9 cellular contexts compared by ENCODE assay signal in the genomic region with DNA sequence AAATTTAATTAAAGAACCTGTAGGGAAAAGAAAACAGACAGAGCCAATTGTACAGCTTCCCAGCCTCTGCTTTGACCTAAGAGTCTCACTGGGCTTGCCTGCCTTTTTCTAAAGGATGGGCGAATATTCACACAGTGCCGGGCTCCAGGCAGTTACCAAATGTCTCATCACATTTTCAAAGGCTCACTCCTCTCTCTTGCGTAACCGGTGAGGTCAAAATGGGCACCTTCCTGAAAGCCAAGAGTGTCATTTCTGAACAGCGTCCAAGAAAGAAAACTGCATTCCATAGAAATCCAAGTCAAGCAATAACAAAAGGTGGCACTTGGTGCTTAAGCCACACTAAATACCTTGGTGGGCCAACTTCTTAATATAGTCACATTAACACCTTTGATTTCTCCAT. TPM values are rescaled to one million over a fixed set of nuclear protein-coding genes. Genes with fewer than 3 reads are reported as not detected.
DNase-seq lines count a peak whose midpoint lies in the region; ATAC-seq and TF ChIP-seq lines count a peak whose summit lies in the region.
"Had no signal": no experiment of that assay in that cellular context is flagged by ENCODE, and none has a peak within 500 bp of the region (broad histone marks: within the 10 kb centered on the region; RNA-seq: fewer than 3 reads in every experiment).

No MANE protein-coding gene starts in this region.

- no peak for TF ChIP-seq EP300 in upper lobe of left lung (IDR thresholded peaks at IDR 0.05)

- no peak overlapping the region for H3K9ac ChIP-seq in Karpas-422 (ENCODE audit: low read length)

- H3K27ac ChIP-seq in breast epithelium, result peak overlapping the region; percentile 85 to 93
- peak overlapping the region; percentile 58 to 83 (median 64) for H3K27ac ChIP-seq in upper lobe of left lung
- H3K27ac ChIP-seq in Karpas-422 (ENCODE audit: low read length), result no peak overlapping the region

- no peaks in the 10 kb centered on the region for H3K36me3 ChIP-seq in breast epithelium
- H3K36me3 ChIP-seq in upper lobe of left lung, result no peaks in the 10 kb centered on the region
- H3K36me3 ChIP-seq in Karpas-422 (ENCODE audit: insufficient read depth, low read length), result no peaks in the 10 kb centered on the region

- no peaks in the 10 kb centered on the region for H3K4me1 ChIP-seq in breast epithelium
- peaks cover 13 to 18% (median 16%) of the 10 kb centered on the region in 4 donors for H3K4me1 ChIP-seq in upper lobe of left lung
- peaks cover 5% of the 10 kb centered on the region for H3K4me1 ChIP-seq in Karpas-422 (ENCODE audit: low read length)

- intact Hi-C loops in breast epithelium (cut with DNase I; ENCODE audit: low total_unique reads), result no loop called here

- no peak overlapping the region for H3K4me2 ChIP-seq in Karpas-422 (ENCODE audit: low read depth, low read length, poor library complexity, severe bottlenecking)

- ATAC-seq in upper lobe of left lung (ENCODE audit: low FRiP score in 2 of 2) (peak; percentile 68 to 69), HG03135 (IDR thresholded peaks at IDR 0.05; ENCODE audit: unreplicated experiment) (no peak)

- H2AFZ ChIP-seq in Karpas-422 (ENCODE audit: low read length), result no peak overlapping the region

- H3K4me3 ChIP-seq in breast epithelium, result peak overlapping the region; percentile 41 to 67 (median 49)
- peak overlapping the region in 2 of 4 donors; percentile 49 for H3K4me3 ChIP-seq in upper lobe of left lung
- H3K4me3 ChIP-seq in Karpas-422 (ENCODE audit: low read length), result no peak overlapping the region

- no peaks in the 10 kb centered on the region for H3K27me3 ChIP-seq in breast epithelium
- H3K27me3 ChIP-seq in upper lobe of left lung, result no peaks in the 10 kb centered on the region
- H3K27me3 ChIP-seq in Karpas-422 (ENCODE audit: low read length), result no peaks in the 10 kb centered on the region

- H4K20me1 ChIP-seq in Karpas-422 (ENCODE audit: insufficient read depth, low read depth, low read length), result no peaks in the 10 kb centered on the region

- WGBS in upper lobe of left lung, 2 donors, result 35 to 53% methylated on average over 5 of the region's 5 CpGs

- TF ChIP-seq CTCF in breast epithelium (IDR thresholded peaks at IDR 0.05) (no peak), upper lobe of left lung (IDR thresholded peaks at IDR 0.05) (no peak)

- peak; percentile 94 for DNase-seq in M059J (ENCODE audit: low read depth)
- DNase-seq in breast epithelium (ENCODE audit: low spot score in 2 of 2), result peak; percentile 52 to 67
- DNase-seq in left kidney (ENCODE audit: low read depth, low spot score), result peak; percentile 29
- peak in 1 of 2 donors; percentile 55 for DNase-seq in upper lobe of left lung
- no peak for DNase-seq in Kasumi-1 (lab: John Stamatoyannopoulos, UW)
- DNase-seq in stimulated activated CD4-positive, alpha-beta T cell treated with anti-CD3 and anti-CD28 coated beads, Interleukin-4, amount 100 ng/mL, for 24 hours, result no peak
- DNase-seq in Karpas-422, result no peak
- DNase-seq: NCI-H1417 treated with DMSO at 0.1 percent for 48 hours had no signal

- H3K79me2 ChIP-seq in Karpas-422 (ENCODE audit: low read length), result no peaks in the 10 kb centered on the region

- no peak for TF ChIP-seq POLR2A in breast epithelium (IDR thresholded peaks at IDR 0.05)
- TF ChIP-seq POLR2A in upper lobe of left lung (IDR thresholded peaks at IDR 0.05), result no peak

- no peaks in the 10 kb centered on the region for H3K9me2 ChIP-seq in Karpas-422 (replicated peaks; ENCODE audit: insufficient read depth, low read length)

- H3K9me3 ChIP-seq in breast epithelium, result no peaks in the 10 kb centered on the region
- H3K9me3 ChIP-seq in upper lobe of left lung, result no peaks in the 10 kb centered on the region
- no peaks in the 10 kb centered on the region for H3K9me3 ChIP-seq in Karpas-422 (ENCODE audit: low read length)

RNA-seq across cellular contexts. Expression of gene PALMD, which starts 0.7 kb away (rescaled TPM):
- total RNA-seq in M059J (2014; rRNA removed; shearing (Covaris generic)), result 10.2 and 11.7 TPM in 2 replicates
- total RNA-seq in breast epithelium, result 10 to 100 TPM; 35.3 to 96.7 (median 77.7) TPM
- total RNA-seq in upper lobe of left lung, result 10 to 100 TPM; 11.0 to 30.6 (median 23.7) TPM
- total RNA-seq in Karpas-422 (2014; rRNA removed; shearing (Covaris generic); ENCODE audit: low replicate concordance), result not detected in 2 replicates

Comparison
In these comparisons a context has a peak if more than half of its experiments do, and no peak if none do; other contexts are left out.
1. DNase-seq: peak in M059J (single experiment), breast epithelium (2 of 2) and left kidney (single experiment); none in Kasumi-1 (0 of 2), stimulated activated CD4-positive, alpha-beta T cell treated with anti-CD3 and anti-CD28 coated beads, Interleukin-4, amount 100 ng/mL, for 24 hours (single experiment) and Karpas-422 (single experiment).
2. RNA of gene PALMD, which starts 0.7 kb away (total RNA-seq): 35.3 to 96.7 TPM in breast epithelium, 11.0 to 30.6 TPM in upper lobe of left lung and 10.2 to 11.7 TPM in M059J; not detected in Karpas-422; every median in the first group is over 10 times any median in the second.